Comparison of ENCODE assay signal across 21 cellular contexts in the genomic region with DNA sequence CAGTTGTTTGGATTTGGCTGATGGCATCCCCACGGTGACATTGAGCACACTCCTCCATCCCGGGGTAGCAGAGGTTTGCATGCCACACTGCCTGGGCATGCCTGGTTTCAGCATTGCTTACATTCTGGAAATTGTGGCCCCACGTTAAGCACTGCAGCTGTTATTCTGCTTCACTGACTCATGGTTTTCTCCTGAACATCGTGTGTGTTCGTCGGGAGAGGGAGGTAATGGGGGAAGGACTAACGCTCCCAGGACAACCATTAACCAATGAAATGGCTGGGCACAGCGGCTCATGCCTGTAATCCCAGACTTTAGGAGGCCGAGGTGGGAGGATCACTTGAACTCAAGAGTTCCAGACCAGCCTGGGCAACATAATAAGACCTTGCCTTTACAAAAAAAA. TPM values are rescaled to one million over a fixed set of nuclear protein-coding genes. Genes with fewer than 3 reads are reported as not detected.
A peak's percentile ranks its signal among the peaks of the same experiment; 100 is the strongest.
DNase-seq lines count a peak whose midpoint lies in the region; ATAC-seq, FAIRE-seq and TF ChIP-seq lines count a peak whose summit lies in the region.
"Had no signal": no experiment of that assay in that cellular context is flagged by ENCODE, and none has a peak within 500 bp of the region (broad histone marks: within the 10 kb centered on the region; RNA-seq: fewer than 3 reads in every experiment).

No MANE protein-coding gene starts in this region.

- ATAC-seq in HG03139 (IDR thresholded peaks at IDR 0.05; ENCODE audit: unreplicated experiment) (no peak), HG02571 (IDR thresholded peaks at IDR 0.05; ENCODE audit: unreplicated experiment) (no peak)
- ATAC-seq: natural killer cell treated with Interleukin-12 subunit alpha and Interleukin-12 subunit beta and Interleukin-15 and Interleukin-18, amount 100 ng/mL, for 72 hours had no signal

- H4K91ac ChIP-seq in neuronal stem cell (ENCODE audit: low read depth, low read length, poor library complexity): no peak overlapping the region

- no peak overlapping the region for H3K18ac ChIP-seq in neuronal stem cell (ENCODE audit: low read length)

- H3K9me3 ChIP-seq in BLaER1: no peaks in the 10 kb centered on the region
- H3K9me3 ChIP-seq in MG63: no peaks in the 10 kb centered on the region
- no peaks in the 10 kb centered on the region for H3K9me3 ChIP-seq in neuronal stem cell (replicated peaks in 1 of 2; ENCODE audit: control insufficient read depth in 2 of 2, insufficient read depth in 1 of 2, low read depth in 1 of 2, low read length in 2 of 2)
- H3K9me3 ChIP-seq: BE2C, thoracic aorta had no signal

- H2BK15ac ChIP-seq in neuronal stem cell (ENCODE audit: low read length): no peak overlapping the region

- no peak for FAIRE-seq in bronchial epithelial cell (lab: Jason Lieb, UNC)
- FAIRE-seq: endometrium had no signal

- no peaks in the 10 kb centered on the region for H3K79me1 ChIP-seq in neuronal stem cell (ENCODE audit: low read depth, low read length)

- H3K4me2 ChIP-seq in BLaER1 (peak overlapping the region; percentile 44), neuronal stem cell (ENCODE audit: insufficient read depth, low read length, poor library complexity, severe bottlenecking) (no peak overlapping the region)

- WGBS in neuronal stem cell (ENCODE audit: extremely low coverage in 2 of 2, insufficient read length in 2 of 2, insufficient replicate concordance in 1 of 2), 2 donors: no CpG with 5 or more reads among the region's 9 CpGs

- no peak overlapping the region for H3K4ac ChIP-seq in neuronal stem cell (ENCODE audit: low read length)

- no peak overlapping the region for H2AFZ ChIP-seq in neuronal stem cell (ENCODE audit: low read length)

- H3K36me3 ChIP-seq in BLaER1: no peaks in the 10 kb centered on the region
- no peaks in the 10 kb centered on the region for H3K36me3 ChIP-seq in MG63
- no peaks in the 10 kb centered on the region for H3K36me3 ChIP-seq in bronchial epithelial cell (ENCODE audit: control insufficient read depth, insufficient read depth, low read length)
- H3K36me3 ChIP-seq in neuronal stem cell (replicated peaks in 1 of 2; ENCODE audit: control insufficient read depth in 2 of 2, insufficient read depth in 2 of 2, low read length in 2 of 2): no peaks in the 10 kb centered on the region
- H3K36me3 ChIP-seq: BE2C, thoracic aorta had no signal

- H4K8ac ChIP-seq in neuronal stem cell (ENCODE audit: low read depth, low read length): no peak overlapping the region

- no peaks in the 10 kb centered on the region for H4K20me1 ChIP-seq in BLaER1

- H3K4me3 ChIP-seq in BLaER1 (no peak overlapping the region), MG63 (no peak overlapping the region), bronchial epithelial cell (ENCODE audit: low read depth, low read length) (no peak overlapping the region), neuronal stem cell (ENCODE audit: low read length in 2 of 2) (no peak overlapping the region)
- H3K4me3 ChIP-seq: thoracic aorta had no signal

- H2BK12ac ChIP-seq in neuronal stem cell (ENCODE audit: low read length): no peak overlapping the region

- no peak overlapping the region for H3K23ac ChIP-seq in neuronal stem cell (ENCODE audit: low read depth, low read length, poor library complexity)

- H2BK5ac ChIP-seq in neuronal stem cell (ENCODE audit: low read length): no peak overlapping the region

- peaks cover 48% of the 10 kb centered on the region for H3K4me1 ChIP-seq in BLaER1
- H3K4me1 ChIP-seq in neuronal stem cell (ENCODE audit: control insufficient read depth in 2 of 2, insufficient read depth in 1 of 2, low read depth in 1 of 2, low read length in 2 of 2): peaks cover 0 to 9% of the 10 kb centered on the region in 2 donors

- DNase-seq in MG63 (peak; percentile 26), bronchial epithelial cell (ENCODE audit: low read depth) (peak; percentile 88), left kidney (ENCODE audit: low read depth, low spot score) (peak; percentile 51), neuronal stem cell (ENCODE audit: low spot score) (no peak), midbrain (lab: John Stamatoyannopoulos, UW) (no peak)
- DNase-seq: activated CD4-positive, CD25-positive, alpha-beta regulatory T cell; activated naive CD4-positive, alpha-beta T cell treated with Interleukin-2 at 50 U/mL for 16 hours; BE2C; caudate nucleus; EL; OCI-M1; retina; stimulated activated CD4-positive, alpha-beta T cell treated with anti-CD3 and anti-CD28 coated beads, Interleukin-2, amount 100 ng/mL, for 24 hours; stimulated activated CD8-positive, alpha-beta memory T cell treated with anti-CD3 and anti-CD28 coated beads, Interleukin-4, amount 100 ng/mL, for 48 hours; SW 1271 had no signal

- H3K9ac ChIP-seq in BLaER1 (no peak overlapping the region), neuronal stem cell (ENCODE audit: low read depth, low read length, poor library complexity) (no peak overlapping the region)

- H3K14ac ChIP-seq in neuronal stem cell (ENCODE audit: low read length): no peak overlapping the region

- H3K27ac ChIP-seq in BLaER1 (0 out of 2 replicates have a peak overlapping the region, but pooled peaks have one; percentile 20), neuronal stem cell (replicated peaks; ENCODE audit: low read length) (no peak overlapping the region)
- H3K27ac ChIP-seq: thoracic aorta had no signal

- H2BK120ac ChIP-seq in neuronal stem cell (ENCODE audit: low read depth, low read length): no peak overlapping the region

- no peak for TF ChIP-seq CTCF in bronchial epithelial cell (IDR thresholded peaks at IDR 0.05; ENCODE audit: insufficient read depth, low read length, severe bottlenecking)

- H3K27me3 ChIP-seq in BLaER1: no peaks in the 10 kb centered on the region
- no peaks in the 10 kb centered on the region for H3K27me3 ChIP-seq in MG63
- no peaks in the 10 kb centered on the region for H3K27me3 ChIP-seq in bronchial epithelial cell (ENCODE audit: control insufficient read depth, insufficient read depth, low read length)
- peaks cover 0 to 7% (median 0%) of the 10 kb centered on the region in 3 experiments for H3K27me3 ChIP-seq in neuronal stem cell (ENCODE audit: control insufficient read depth in 3 of 3, insufficient read depth in 3 of 3, low read depth in 1 of 3, low read length in 3 of 3)
- H3K27me3 ChIP-seq: BE2C had no signal

- H2AK5ac ChIP-seq in neuronal stem cell (ENCODE audit: low read depth, low read length): no peak overlapping the region

RNA-seq across cellular contexts. Expression of a gene that starts 28.2 kb away (rescaled TPM):
- 598 and 683 TPM in 2 replicates for total RNA-seq in MG63 (2014; rRNA removed; shearing (Covaris generic); ENCODE audit: low replicate concordance)
- 176 and 278 TPM in 2 replicates for total RNA-seq in bronchial epithelial cell
- 433 TPM for polyA plus RNA-seq in neuronal stem cell (2013, experiment 1 of 2)
- 430 TPM for polyA plus RNA-seq in neuronal stem cell (2013, experiment 2 of 2)

Comparison
In these comparisons a context has a peak if more than half of its experiments do, and no peak if none do; other contexts are left out.
1. DNase-seq: peak in MG63 (single experiment), bronchial epithelial cell (single experiment) and left kidney (single experiment); none in neuronal stem cell (single experiment) and midbrain (single experiment).